ENCODE assay signal across 1 cellular context in genomic region chr13:38669234-38669964, GRCh38.
TF ChIP-seq lines count a peak whose summit lies in the region.

No MANE protein-coding gene starts in this region.

TF ChIP-seq in HEK293, 187 proteins besides CTCF, POLR2A, EP300 and RAD21:
- TF ChIP-seq SCRT2 (tag by site-specific recombination; IDR thresholded peaks at IDR 0.05) (peak; percentile 92), SCRT1 (tag by site-specific recombination; IDR thresholded peaks at IDR 0.05; ENCODE audit: borderline replicate concordance) (peak; percentile 78; the same call in 1 of the 2 replicates), SETDB1 (IDR thresholded peaks at IDR 0.05; ENCODE audit: insufficient read length, low read length) (no peak)
